ENCODE assay signal across 23 cellular contexts in the genomic region with DNA sequence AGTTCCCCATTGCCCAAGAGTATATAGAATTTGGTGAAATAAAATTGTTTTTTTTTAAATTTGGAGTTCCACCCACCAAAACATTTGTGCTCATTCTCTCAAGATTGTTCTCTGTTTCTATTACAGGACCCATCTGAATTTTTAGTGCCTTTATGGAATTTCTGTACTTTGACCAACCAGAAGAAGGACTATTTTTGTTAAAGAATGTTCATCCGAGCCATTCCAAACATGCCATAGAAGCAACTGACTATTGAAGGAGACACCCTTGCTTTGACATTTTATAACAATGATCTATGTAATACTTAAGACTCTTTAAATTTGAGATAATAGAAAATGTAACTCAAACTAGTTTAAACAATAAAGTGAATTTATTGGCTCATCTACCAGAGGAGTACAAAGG.
"Had no signal": no experiment of that assay in that cellular context is flagged by ENCODE, and none has a peak within 500 bp of the region (broad histone marks: within the 10 kb centered on the region; RNA-seq: fewer than 3 reads in every experiment).

No MANE protein-coding gene starts in this region.

- H3K9me3 ChIP-seq: lower lobe of right lung, neutrophil, psoas muscle, sigmoid colon, thoracic aorta, tibial nerve, upper lobe of left lung had no signal

- H3K4me3 Mint-ChIP-seq: central memory CD8-positive, alpha-beta T cell; natural killer cell; stimulated activated naive B cell treated with anti-CD40 and anti-IgM and Interleukin-4, amounts not matched to agents 10 μg/mL and 1 μg/mL and 100 μg/mL, for 72 hours; stimulated activated naive CD8-positive, alpha-beta T cell treated with anti-CD3 and anti-CD28 coated beads, Interleukin-15, Interleukin-2, amounts not matched to agents 100 ng/mL and 50 ng/mL, for 24 hours had no signal

- H3K4me1 Mint-ChIP-seq: central memory CD8-positive, alpha-beta T cell; natural killer cell; stimulated activated naive B cell treated with anti-CD40 and anti-IgM and Interleukin-4, amounts not matched to agents 10 μg/mL and 1 μg/mL and 100 μg/mL, for 72 hours had no signal

- H3K36me3 Mint-ChIP-seq: natural killer cell; stimulated activated naive B cell treated with anti-CD40 and anti-IgM and Interleukin-4, amounts not matched to agents 10 μg/mL and 1 μg/mL and 100 μg/mL, for 72 hours had no signal

- H3K4me1 ChIP-seq: heart right ventricle, lower lobe of right lung, sigmoid colon, spleen, tibial nerve, upper lobe of left lung had no signal

- H3K27ac Mint-ChIP-seq: natural killer cell; stimulated activated naive B cell treated with anti-CD40 and anti-IgM and Interleukin-4, amounts not matched to agents 10 μg/mL and 1 μg/mL and 100 μg/mL, for 72 hours; stimulated activated naive CD8-positive, alpha-beta T cell treated with anti-CD3 and anti-CD28 coated beads, Interleukin-15, Interleukin-2, amounts not matched to agents 100 ng/mL and 50 ng/mL, for 24 hours had no signal

- H3K27ac ChIP-seq: coronary artery, heart right ventricle, lower lobe of right lung, neutrophil, psoas muscle, sigmoid colon, skin epidermis, spleen, thoracic aorta, tibial nerve, upper lobe of left lung had no signal

- H3K4me3 ChIP-seq: coronary artery, heart right ventricle, lower lobe of right lung, psoas muscle, sigmoid colon, skin epidermis, spleen, thoracic aorta, tibial nerve, upper lobe of left lung had no signal

- H3K36me3 ChIP-seq: heart right ventricle, lower lobe of right lung, neutrophil, sigmoid colon, spleen, thoracic aorta, tibial nerve, upper lobe of left lung had no signal

- H3K27me3 ChIP-seq: heart right ventricle, neutrophil, sigmoid colon, spleen, tibial nerve, upper lobe of left lung had no signal

- DNase-seq: effector CD4-positive, alpha-beta T cell; foreskin melanocyte; glutamatergic neuron; heart right ventricle; hippocampal formation; left colon; left ventricle myocardium superior; lower lobe of right lung; natural killer cell; psoas muscle; right cardiac atrium; sigmoid colon; spleen; stimulated activated CD4-positive, alpha-beta T cell treated with anti-CD3 and anti-CD28 coated beads, Interleukin-2, amount 100 ng/mL, for 48 hours; stimulated activated naive B cell treated with anti-CD40 and anti-IgM and Interleukin-4, amounts not matched to agents 10 μg/mL and 1 μg/mL and 100 μg/mL, for 72 hours; upper lobe of left lung had no signal

- H3K27me3 Mint-ChIP-seq: central memory CD8-positive, alpha-beta T cell; stimulated activated naive B cell treated with anti-CD40 and anti-IgM and Interleukin-4, amounts not matched to agents 10 μg/mL and 1 μg/mL and 100 μg/mL, for 72 hours; stimulated activated naive CD8-positive, alpha-beta T cell treated with anti-CD3 and anti-CD28 coated beads, Interleukin-15, Interleukin-2, amounts not matched to agents 100 ng/mL and 50 ng/mL, for 24 hours had no signal

- ATAC-seq: heart right ventricle; left colon; left ventricle myocardium superior; lower lobe of right lung; natural killer cell; psoas muscle; right cardiac atrium; stimulated activated naive B cell treated with anti-CD40 and anti-IgM and Interleukin-4, amounts not matched to agents 10 μg/mL and 1 μg/mL and 100 μg/mL, for 72 hours had no signal
